In genomic region chr14:24705840-24706239, GRCh38 we compare ENCODE assay signal across 11 cellular contexts.
A peak's percentile ranks its signal among the peaks of the same experiment; 100 is the strongest.
DNase-seq lines count a peak whose midpoint lies in the region; ATAC-seq and TF ChIP-seq lines count a peak whose summit lies in the region.
"Had no signal": no experiment of that assay in that cellular context is flagged by ENCODE, and none has a peak within 500 bp of the region (broad histone marks: within the 10 kb centered on the region; RNA-seq: fewer than 3 reads in every experiment).

No MANE protein-coding gene starts in this region.

- TF ChIP-seq EP300 in transverse colon (IDR thresholded peaks at IDR 0.05; ENCODE audit: low read depth), result no peak

- intact Hi-C loops in activated T-helper 1 cell treated with anti-CD3 and anti-CD28 coated beads, Interleukin-12 subunit alpha, Interleukin-12 subunit beta, Interleukin-2, Interleukin-4 antibody, amounts not matched to agents 30 ng/mL and 10 ng/mL and 1 ng/mL, durations not matched to agents 14 hours and 24 hours and 36 hours (cut with micrococcal nuclease), result no loop called here
- intact Hi-C loops in transverse colon (cut with DNase I; ENCODE audit: low total_unique reads), result no loop called here

- TF ChIP-seq CTCF in transverse colon (IDR thresholded peaks at IDR 0.05), result no peak

- no peak for TF ChIP-seq POLR2A in transverse colon (IDR thresholded peaks at IDR 0.05)

- no peaks in the 10 kb centered on the region for H3K4me1 ChIP-seq in transverse colon

- peaks cover 5% of the 10 kb centered on the region for H3K9me3 Mint-ChIP-seq in activated T-helper 1 cell treated with anti-CD3 and anti-CD28 coated beads, Interleukin-12 subunit alpha, Interleukin-12 subunit beta, Interleukin-2, Interleukin-4 antibody, amounts not matched to agents 30 ng/mL and 10 ng/mL and 1 ng/mL, durations not matched to agents 14 hours and 24 hours and 36 hours

- no peak overlapping the region for H3K27ac Mint-ChIP-seq in activated T-helper 1 cell treated with anti-CD3 and anti-CD28 coated beads, Interleukin-12 subunit alpha, Interleukin-12 subunit beta, Interleukin-2, Interleukin-4 antibody, amounts not matched to agents 30 ng/mL and 10 ng/mL and 1 ng/mL, durations not matched to agents 14 hours and 24 hours and 36 hours

- peaks cover 7% of the 10 kb centered on the region for H3K36me3 Mint-ChIP-seq in activated T-helper 1 cell treated with anti-CD3 and anti-CD28 coated beads, Interleukin-12 subunit alpha, Interleukin-12 subunit beta, Interleukin-2, Interleukin-4 antibody, amounts not matched to agents 30 ng/mL and 10 ng/mL and 1 ng/mL, durations not matched to agents 14 hours and 24 hours and 36 hours (ENCODE audit: low read depth)

- 50 to 72% methylated on average over 1 to 4 of the region's 4 CpGs for WGBS in transverse colon (ENCODE audit: low coverage in 1 of 2), 2 donors

- no peak overlapping the region for H3K27ac ChIP-seq in transverse colon

- ATAC-seq in GM18870 (IDR thresholded peaks at IDR 0.05; ENCODE audit: unreplicated experiment) (peak; percentile 90), GM21723 (IDR thresholded peaks at IDR 0.05; ENCODE audit: unreplicated experiment) (peak; percentile 92), HG03342 (IDR thresholded peaks at IDR 0.05; ENCODE audit: unreplicated experiment) (peak; percentile 91)

- no peaks in the 10 kb centered on the region for H3K27me3 ChIP-seq in transverse colon

- H3K36me3 ChIP-seq in transverse colon, result no peaks in the 10 kb centered on the region

- H3K4me3 ChIP-seq in transverse colon, result no peak overlapping the region
- H3K4me3 ChIP-seq: smooth muscle cell had no signal

- no peaks in the 10 kb centered on the region for H3K27me3 Mint-ChIP-seq in activated T-helper 1 cell treated with anti-CD3 and anti-CD28 coated beads, Interleukin-12 subunit alpha, Interleukin-12 subunit beta, Interleukin-2, Interleukin-4 antibody, amounts not matched to agents 30 ng/mL and 10 ng/mL and 1 ng/mL, durations not matched to agents 14 hours and 24 hours and 36 hours (ENCODE audit: insufficient read depth)

- in situ Hi-C loops in ACHN (cut with HindIII; ENCODE audit: low pct_ligation_motif_present, low pct_unique_long_range_greater_than_20kb, low sequenced_read_pairs), result no loop called here
- in situ Hi-C loops in transverse colon (cut with MboI; ENCODE audit: low pct_ligation_motif_present in 1 of 4, low pct_unique_long_range_greater_than_20kb in 1 of 4, low sequenced_read_pairs in 3 of 4), result no loop called here

- H3K4me1 Mint-ChIP-seq in activated T-helper 1 cell treated with anti-CD3 and anti-CD28 coated beads, Interleukin-12 subunit alpha, Interleukin-12 subunit beta, Interleukin-2, Interleukin-4 antibody, amounts not matched to agents 30 ng/mL and 10 ng/mL and 1 ng/mL, durations not matched to agents 14 hours and 24 hours and 36 hours (ENCODE audit: low read depth), result peaks cover 10% of the 10 kb centered on the region

- DNase-seq in inferior parietal cortex (ENCODE audit: extremely low spot score), result peak; percentile 15
- no peak for DNase-seq in ACHN
- DNase-seq in activated T-helper 1 cell treated with anti-CD3 and anti-CD28 coated beads, Interleukin-12 subunit alpha, Interleukin-12 subunit beta, Interleukin-2, Interleukin-4 antibody, amounts not matched to agents 30 ng/mL and 10 ng/mL and 1 ng/mL, durations not matched to agents 14 hours and 24 hours and 36 hours (ENCODE audit: low spot score), result no peak
- no peak for DNase-seq in DMS79 (lab: John Stamatoyannopoulos, UW)
- DNase-seq in transverse colon, result no peak
- DNase-seq: DND-41, NCI-H187 had no signal

- H3K9me3 ChIP-seq in transverse colon, result no peaks in the 10 kb centered on the region

- H3K4me3 Mint-ChIP-seq in activated T-helper 1 cell treated with anti-CD3 and anti-CD28 coated beads, Interleukin-12 subunit alpha, Interleukin-12 subunit beta, Interleukin-2, Interleukin-4 antibody, amounts not matched to agents 30 ng/mL and 10 ng/mL and 1 ng/mL, durations not matched to agents 14 hours and 24 hours and 36 hours, result no peak overlapping the region
